18 cellular contexts compared by ENCODE assay signal in genomic region chr2:238094438-238095022, GRCh38. TPM values are rescaled to one million over a fixed set of nuclear protein-coding genes. Genes with fewer than 3 reads are reported as not detected.
DNase-seq lines count a peak whose midpoint lies in the region; ATAC-seq and TF ChIP-seq lines count a peak whose summit lies in the region.
"Had no signal": no experiment of that assay in that cellular context is flagged by ENCODE, and none has a peak within 500 bp of the region (broad histone marks: within the 10 kb centered on the region; RNA-seq: fewer than 3 reads in every experiment).

No MANE protein-coding gene starts in this region.

- TF ChIP-seq CTCF in right atrium auricular region (IDR thresholded peaks at IDR 0.05) (no peak), left ventricle myocardium inferior (IDR thresholded peaks at IDR 0.05; ENCODE audit: borderline replicate concordance) (no peak)

- H3K4me1 ChIP-seq in right atrium auricular region (peaks cover 0 to 9% of the 10 kb centered on the region in 2 donors), left ventricle myocardium inferior (peaks cover 9% of the 10 kb centered on the region)

- intact Hi-C loops in left ventricle myocardium inferior (cut with micrococcal nuclease): no loop called here

- H3K27ac ChIP-seq in right atrium auricular region: no peak overlapping the region
- H3K27ac ChIP-seq in left ventricle myocardium inferior (replicated peaks): no peak overlapping the region
- H3K27ac ChIP-seq: BLaER1 had no signal

- no peaks in the 10 kb centered on the region for H3K9me3 ChIP-seq in right atrium auricular region
- no peaks in the 10 kb centered on the region for H3K9me3 ChIP-seq in left ventricle myocardium inferior (replicated peaks)
- H3K9me3 ChIP-seq: BLaER1, MG63 had no signal

- ATAC-seq in activated CD4-positive, CD25-positive, alpha-beta regulatory T cell treated with anti-CD3 and anti-CD28 coated beads, Interleukin-2, amount 50 U/mL, for 24 hours: no peak
- ATAC-seq in HG03135 (IDR thresholded peaks at IDR 0.05; ENCODE audit: unreplicated experiment): no peak
- ATAC-seq: Panc1 had no signal

- no peaks in the 10 kb centered on the region for H3K36me3 ChIP-seq in right atrium auricular region
- no peaks in the 10 kb centered on the region for H3K36me3 ChIP-seq in left ventricle myocardium inferior
- H3K36me3 ChIP-seq: MG63 had no signal

- no peak overlapping the region for H3K4me3 ChIP-seq in right atrium auricular region
- no peak overlapping the region for H3K4me3 ChIP-seq in left ventricle myocardium inferior
- H3K4me3 ChIP-seq: BLaER1, MG63 had no signal

- peak; percentile 40 for DNase-seq in right atrium auricular region (ENCODE audit: low spot score)
- no peak for DNase-seq in left ventricle myocardium inferior
- DNase-seq in activated CD8-positive, alpha-beta memory T cell treated with anti-CD3 and anti-CD28 coated beads, Interleukin-2, amount 50 U/mL, for 48 hours: peak; percentile 36
- peak; percentile 78 for DNase-seq in mesenteric fat pad (ENCODE audit: low spot score)
- no peak for DNase-seq in NAMALWA (ENCODE audit: low spot score)
- DNase-seq: CD8-positive, alpha-beta memory T cell; KG1; MG63; NCI-H1105 treated with DMSO at 0.1 percent for 48 hours; NCI-H187 treated with DMSO at 0.1 percent for 48 hours; NCI-H510A; NCI-H82; SHP77 treated with DMSO at 0.1 percent for 48 hours had no signal

- H3K27me3 ChIP-seq in right atrium auricular region (no peaks in the 10 kb centered on the region), left ventricle myocardium inferior (ENCODE audit: low read depth) (no peaks in the 10 kb centered on the region)
- H3K27me3 ChIP-seq: BLaER1, MG63 had no signal

RNA-seq across cellular contexts. Expression of gene ESPNL, which starts 5.6 kb away (rescaled TPM):
- 1 to 10 TPM in 1 of 2 donors, under 1 TPM in 1; 0.26 to 2.0 TPM for total RNA-seq in right atrium auricular region
- total RNA-seq in left ventricle myocardium inferior: not detected
- 0.48 TPM for total RNA-seq in mesenteric fat pad
- total RNA-seq: CD8-positive, alpha-beta memory T cell had no signal

RNA-seq across cellular contexts. Expression of gene SCLY, which starts 33.7 kb away (rescaled TPM):
- 10 to 100 TPM in 1 of 2 donors, 1 to 10 TPM in 1; 6.5 to 11.3 TPM for total RNA-seq in right atrium auricular region
- total RNA-seq in left ventricle myocardium inferior: 10.9 TPM
- 13.6 TPM for total RNA-seq in mesenteric fat pad

RNA-seq across cellular contexts. Expression of gene KLHL30, which starts 43.9 kb away (rescaled TPM):
- total RNA-seq in right atrium auricular region (10 to 100 TPM; 24.9 to 29.0 TPM), left ventricle myocardium inferior (17.3 TPM), mesenteric fat pad (4.4 TPM)
- total RNA-seq: CD8-positive, alpha-beta memory T cell; H1 had no signal

Comparison
In these comparisons a context has a peak if more than half of its experiments do, and no peak if none do; other contexts are left out.
1. DNase-seq: peak in right atrium auricular region (single experiment), activated CD8-positive, alpha-beta memory T cell treated with anti-CD3 and anti-CD28 coated beads, Interleukin-2, amount 50 U/mL, for 48 hours (single experiment) and mesenteric fat pad (single experiment); none in left ventricle myocardium inferior (single experiment) and NAMALWA (single experiment).